Comparison of ENCODE assay signal across 32 cellular contexts in genomic region chr1:230964896-230965295, GRCh38.
"Had no signal": no experiment of that assay in that cellular context is flagged by ENCODE, and none has a peak within 500 bp of the region (broad histone marks: within the 10 kb centered on the region; RNA-seq: fewer than 3 reads in every experiment).

No MANE protein-coding gene starts in this region.

- H3K27ac ChIP-seq: heart right ventricle, hepatocyte, left lung, pancreas, prostate gland, sigmoid colon, suprapubic skin, thoracic aorta, tibial artery, upper lobe of right lung had no signal

- H3K4me3 ChIP-seq: heart right ventricle, hepatocyte, left lung, lung, pancreas, prostate gland, sigmoid colon, suprapubic skin, thoracic aorta, tibial artery, upper lobe of right lung had no signal

- H3K27ac Mint-ChIP-seq: mesothelial cell of epicardium; nephron; stimulated activated naive CD8-positive, alpha-beta T cell treated with anti-CD3 and anti-CD28 coated beads, Interleukin-15, Interleukin-2, amounts not matched to agents 100 ng/mL and 50 ng/mL, for 24 hours had no signal

- H3K27me3 Mint-ChIP-seq: naive B cell; stimulated activated naive CD8-positive, alpha-beta T cell treated with anti-CD3 and anti-CD28 coated beads, Interleukin-15, Interleukin-2, amounts not matched to agents 100 ng/mL and 50 ng/mL, for 24 hours had no signal

- H2AFZ ChIP-seq: hepatocyte had no signal

- H3K9me3 ChIP-seq: heart right ventricle, left lung, pancreas, prostate gland, sigmoid colon, suprapubic skin, thoracic aorta, tibial artery, upper lobe of right lung had no signal

- H3K4me2 ChIP-seq: hepatocyte had no signal

- H3K4me1 ChIP-seq: heart right ventricle, left lung, prostate gland, sigmoid colon, suprapubic skin, tibial artery, upper lobe of right lung had no signal

- H3K4me3 Mint-ChIP-seq: mesothelial cell of epicardium; nephron; neural crest cell; stimulated activated naive CD8-positive, alpha-beta T cell treated with anti-CD3 and anti-CD28 coated beads, Interleukin-15, Interleukin-2, amounts not matched to agents 100 ng/mL and 50 ng/mL, for 24 hours had no signal

- H3K27me3 ChIP-seq: heart right ventricle, hepatocyte, left lung, pancreas, sigmoid colon, suprapubic skin, tibial artery, upper lobe of right lung had no signal

- H3K36me3 ChIP-seq: pancreas, prostate gland, sigmoid colon, suprapubic skin, thoracic aorta had no signal

- H3K36me3 Mint-ChIP-seq: mesothelial cell of epicardium had no signal

- H3K4me1 Mint-ChIP-seq: mesothelial cell of epicardium, neural crest cell had no signal

- H3K9me3 Mint-ChIP-seq: naive B cell; nephron; neural crest cell; stimulated activated naive CD8-positive, alpha-beta T cell treated with anti-CD3 and anti-CD28 coated beads, Interleukin-15, Interleukin-2, amounts not matched to agents 100 ng/mL and 50 ng/mL, for 24 hours had no signal

- ATAC-seq: heart right ventricle, left cardiac atrium, left lung, pancreas, right cardiac atrium, upper lobe of right lung had no signal

- DNase-seq: heart right ventricle; kidney glomerular epithelial cell; left cardiac atrium; left lung; mesendoderm; naive B cell; nucleus accumbens; pancreas; posterior cingulate gyrus; retina; right cardiac atrium; sigmoid colon; small intestine; stimulated activated CD4-positive, alpha-beta T cell treated with anti-CD3 and anti-CD28 coated beads, Interleukin-1b, Interleukin-23, amount 100 ng/mL, for 48 hours; stimulated activated CD4-positive, alpha-beta T cell treated with anti-CD3 and anti-CD28 coated beads, Interleukin-2, amount 100 ng/mL, for 48 hours; stimulated activated CD4-positive, alpha-beta T cell treated with anti-CD3 and anti-CD28 coated beads, Interleukin-4, amount 100 ng/mL, for 4 hours; stimulated activated CD8-positive, alpha-beta memory T cell treated with anti-CD3 and anti-CD28 coated beads, Interleukin-4, amount 100 ng/mL, for 48 hours; stimulated activated naive CD4-positive, alpha-beta T cell; tibial artery; trophoblast cell; upper lobe of right lung had no signal

- FAIRE-seq: keratinocyte, pancreas, small intestine, urothelium cell line had no signal
